ENCODE assay signal across 8 cellular contexts in the genomic region with DNA sequence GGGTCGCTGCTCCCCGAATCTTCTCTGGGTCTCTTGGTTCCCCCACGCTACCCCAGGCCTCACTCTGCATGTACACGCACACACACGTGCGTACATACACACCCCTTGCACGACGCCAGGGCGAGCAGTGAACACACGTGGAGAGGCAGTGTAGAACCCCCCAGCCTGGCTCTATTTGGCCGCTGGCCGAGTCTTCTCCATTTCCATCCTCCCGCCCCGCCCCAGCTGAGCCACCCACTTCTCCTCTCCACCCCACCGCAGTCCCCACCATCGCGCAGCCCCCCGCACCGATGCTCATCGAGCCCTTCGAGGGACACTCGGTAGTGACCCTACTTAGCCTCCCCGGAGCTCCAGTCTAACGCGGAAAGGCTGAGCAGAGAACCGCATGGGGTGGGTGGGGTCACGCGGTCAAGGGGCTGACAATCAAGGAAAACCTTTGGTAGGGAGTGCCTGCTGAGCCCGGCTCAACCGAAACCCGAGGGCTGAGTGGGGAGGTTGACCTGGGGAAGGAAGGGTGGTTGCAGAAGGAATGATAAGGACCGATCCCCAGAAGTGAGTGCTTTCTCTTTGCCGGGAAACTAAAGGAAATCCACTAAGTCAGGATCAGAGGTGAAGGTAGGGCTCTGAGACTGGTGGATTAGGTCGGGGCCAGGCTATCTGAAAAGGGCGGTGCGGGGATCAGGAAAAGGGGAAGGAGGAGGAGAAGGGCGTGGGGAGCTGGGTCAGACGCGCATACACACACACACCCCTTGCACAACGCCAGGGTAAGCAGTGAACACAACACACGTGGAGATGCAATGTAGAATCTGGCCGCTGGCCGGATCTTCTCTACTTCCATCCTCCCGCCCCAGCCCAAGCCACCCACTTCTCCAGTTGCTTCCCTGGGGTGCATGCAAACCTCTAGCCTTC. TPM values are rescaled to one million over a fixed set of nuclear protein-coding genes. Genes with fewer than 3 reads are reported as not detected.
DNase-seq lines count a peak whose midpoint lies in the region.

No MANE protein-coding gene starts in this region.

- no peaks in the 10 kb centered on the region for H3K79me1 ChIP-seq in mesenchymal stem cell (replicated peaks; ENCODE audit: low read length, poor library complexity, severe bottlenecking)

- H4K8ac ChIP-seq in mesenchymal stem cell (ENCODE audit: low read length): no peak overlapping the region

- no peak overlapping the region for H3K14ac ChIP-seq in mesenchymal stem cell (ENCODE audit: low read length in 2 of 2)

- H3K9me3 ChIP-seq in NT2/D1 (ENCODE audit: insufficient read depth, low read length): no peaks in the 10 kb centered on the region
- no peaks in the 10 kb centered on the region for H3K9me3 ChIP-seq in mesenchymal stem cell (ENCODE audit: control insufficient read depth, low read length)

- H3K23ac ChIP-seq in mesenchymal stem cell (ENCODE audit: low read length in 2 of 2): no peak overlapping the region

- H3K4me3 Mint-ChIP-seq in dendritic cell treated with granulocyte-macrophage colony-stimulating factor and Interleukin-4, amounts not matched to agents 40 ng/mL and 50 ng/mL, for 4 days: peak overlapping the region; percentile 65

- peak overlapping the region; percentile 31 for H3K4me3 ChIP-seq in NT2/D1 (ENCODE audit: insufficient read length, low read depth)
- peak overlapping the region in 1 of 2 experiments; percentile 68 for H3K4me3 ChIP-seq in mesenchymal stem cell (ENCODE audit: insufficient read depth in 1 of 2, low read depth in 1 of 2, low read length in 2 of 2)

- no peaks in the 10 kb centered on the region for H3K9me3 Mint-ChIP-seq in dendritic cell treated with granulocyte-macrophage colony-stimulating factor and Interleukin-4, amounts not matched to agents 40 ng/mL and 50 ng/mL, for 4 days

- H2AK5ac ChIP-seq in mesenchymal stem cell (ENCODE audit: low read length, severe bottlenecking): no peak overlapping the region

- intact Hi-C loops in dendritic cell treated with granulocyte-macrophage colony-stimulating factor and Interleukin-4, amounts not matched to agents 40 ng/mL and 50 ng/mL, for 4 days (cut with micrococcal nuclease): no loop called here

- no peak overlapping the region for H4K91ac ChIP-seq in mesenchymal stem cell (ENCODE audit: low read length)

- H2BK120ac ChIP-seq in mesenchymal stem cell (ENCODE audit: low read depth, low read length): no peak overlapping the region

- no peak overlapping the region for H3K18ac ChIP-seq in mesenchymal stem cell (ENCODE audit: low read depth in 1 of 2, low read length in 2 of 2)

- H3K27ac ChIP-seq in mesenchymal stem cell (ENCODE audit: low read length, poor library complexity, severe bottlenecking): no peak overlapping the region

- DNase-seq in GF-D8 (lab: John Stamatoyannopoulos, UW): peak; percentile 51
- no peak for DNase-seq in NT2/D1 (ENCODE audit: low read depth, low spot score)
- peak; percentile 65 for DNase-seq in mesenchymal stem cell
- no peak for DNase-seq in NCI-H2196 (lab: John Stamatoyannopoulos, UW; ENCODE audit: unreplicated experiment)
- no peak for DNase-seq in NCI-H1694 (lab: John Stamatoyannopoulos, UW)
- DNase-seq in stimulated activated CD4-positive, alpha-beta T cell treated with anti-CD3 and anti-CD28 coated beads, Interleukin-12 subunit alpha, Interleukin-12 subunit beta, amount 100 ng/mL, for 4 hours: no peak
- no peak for DNase-seq in HK-2 (ENCODE audit: unreplicated experiment)

- H3K4me1 Mint-ChIP-seq in dendritic cell treated with granulocyte-macrophage colony-stimulating factor and Interleukin-4, amounts not matched to agents 40 ng/mL and 50 ng/mL, for 4 days (ENCODE audit: low read depth): peaks cover 45% of the 10 kb centered on the region

- H3K4ac ChIP-seq in mesenchymal stem cell (ENCODE audit: low read depth in 1 of 2, low read length in 2 of 2): no peak overlapping the region

- H2AFZ ChIP-seq in mesenchymal stem cell (ENCODE audit: low read depth, low read length): no peak overlapping the region

- peak overlapping the region; percentile 21 for H3K9ac ChIP-seq in NT2/D1 (ENCODE audit: insufficient read length, low read depth)
- H3K9ac ChIP-seq in mesenchymal stem cell (ENCODE audit: low read length): no peak overlapping the region

- H3K27me3 Mint-ChIP-seq in dendritic cell treated with granulocyte-macrophage colony-stimulating factor and Interleukin-4, amounts not matched to agents 40 ng/mL and 50 ng/mL, for 4 days: peaks cover 71% of the 10 kb centered on the region

- H3K4me2 ChIP-seq in mesenchymal stem cell (ENCODE audit: low read length, poor library complexity, severe bottlenecking): no peak overlapping the region

- H2BK12ac ChIP-seq in mesenchymal stem cell (ENCODE audit: low read length in 2 of 2): no peak overlapping the region

- peak overlapping the region; percentile 47 for H3K27ac Mint-ChIP-seq in dendritic cell treated with granulocyte-macrophage colony-stimulating factor and Interleukin-4, amounts not matched to agents 40 ng/mL and 50 ng/mL, for 4 days

- no peak overlapping the region for H2BK15ac ChIP-seq in mesenchymal stem cell (ENCODE audit: low read depth, poor library complexity, severe bottlenecking)

- peaks cover 65% of the 10 kb centered on the region for H3K27me3 ChIP-seq in NT2/D1 (ENCODE audit: insufficient read depth, insufficient read length)
- peaks cover 91 to 94% of the 10 kb centered on the region in 2 experiments for H3K27me3 ChIP-seq in mesenchymal stem cell (ENCODE audit: control insufficient read depth in 1 of 2, insufficient read depth in 1 of 2, low read length in 2 of 2)

- H3K4me1 ChIP-seq in NT2/D1 (ENCODE audit: insufficient read depth, insufficient read length) (peaks cover 18% of the 10 kb centered on the region), mesenchymal stem cell (ENCODE audit: control insufficient read depth, insufficient read depth, low read depth, low read length) (peaks cover 25% of the 10 kb centered on the region)

- H3K36me3 ChIP-seq in NT2/D1 (ENCODE audit: insufficient read depth, insufficient read length, low read length): no peaks in the 10 kb centered on the region
- no peaks in the 10 kb centered on the region for H3K36me3 ChIP-seq in mesenchymal stem cell (ENCODE audit: control insufficient read depth in 1 of 2, insufficient read depth in 2 of 2, low read depth in 1 of 2, low read length in 2 of 2)

- H3K36me3 Mint-ChIP-seq in dendritic cell treated with granulocyte-macrophage colony-stimulating factor and Interleukin-4, amounts not matched to agents 40 ng/mL and 50 ng/mL, for 4 days (ENCODE audit: low read depth): no peaks in the 10 kb centered on the region

- WGBS in mesenchymal stem cell: 1% methylated on average over 38 of the region's 44 CpGs

- no peak overlapping the region for H2BK5ac ChIP-seq in mesenchymal stem cell (ENCODE audit: low read depth, low read length, poor library complexity, severe bottlenecking)

RNA-seq across cellular contexts. Expression of a gene that starts 49.8 kb away (rescaled TPM):
- 7.2 TPM for polyA plus RNA-seq in mesenchymal stem cell (2013, experiment 1 of 2)
- polyA plus RNA-seq in mesenchymal stem cell (2013, experiment 2 of 2): 7.2 TPM

RNA-seq across cellular contexts. Expression of a gene that starts 58.0 kb away (rescaled TPM):
- polyA plus RNA-seq in mesenchymal stem cell (2013, experiment 1 of 2): 2.1 TPM
- 0.47 TPM for polyA plus RNA-seq in mesenchymal stem cell (2013, experiment 2 of 2)

Comparison
In these comparisons a context has a peak if more than half of its experiments do, and no peak if none do; other contexts are left out.
1. DNase-seq: peak in GF-D8 (single experiment) and mesenchymal stem cell (single experiment); none in NT2/D1 (single experiment), NCI-H2196 (single experiment), NCI-H1694 (single experiment), stimulated activated CD4-positive, alpha-beta T cell treated with anti-CD3 and anti-CD28 coated beads, Interleukin-12 subunit alpha, Interleukin-12 subunit beta, amount 100 ng/mL, for 4 hours (single experiment) and HK-2 (single experiment).